20 cellular contexts compared by ENCODE assay signal in the genomic region with DNA sequence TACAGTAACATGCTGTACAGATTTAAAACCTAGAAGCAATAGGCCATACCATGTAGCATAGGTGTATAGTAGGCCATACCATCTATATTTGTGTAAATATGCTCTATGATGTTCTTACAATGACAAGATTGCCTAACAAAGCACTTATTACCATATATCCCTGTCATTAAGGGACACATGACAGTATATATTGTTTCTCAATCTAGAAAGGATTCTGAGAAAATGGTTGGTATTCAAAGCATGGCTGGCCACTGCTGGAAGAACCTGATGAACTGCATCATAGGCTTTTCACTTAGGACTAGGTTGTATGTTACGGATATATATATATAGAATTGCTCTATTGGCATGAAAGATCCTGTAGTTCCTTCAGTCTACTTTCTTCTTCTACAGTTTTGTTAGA.
DNase-seq lines count a peak whose midpoint lies in the region; ATAC-seq, FAIRE-seq and TF ChIP-seq lines count a peak whose summit lies in the region.
"Had no signal": no experiment of that assay in that cellular context is flagged by ENCODE, and none has a peak within 500 bp of the region (broad histone marks: within the 10 kb centered on the region; RNA-seq: fewer than 3 reads in every experiment).

No MANE protein-coding gene starts in this region.

- H3K23ac ChIP-seq in IMR-90 (ENCODE audit: low read depth, low read length) (no peak overlapping the region), trophoblast cell (ENCODE audit: low read length) (no peak overlapping the region)

- TF ChIP-seq CTCF in IMR-90 (conservative IDR thresholded peaks at IDR 0.05; ENCODE audit: low read depth, low read length) (no peak), K562 (IDR thresholded peaks at IDR 0.05 in 2 of 3, conservative IDR thresholded peaks at IDR 0.05 in 1 of 3; ENCODE audit: insufficient read depth in 2 of 3, low read depth in 1 of 3, low read length in 3 of 3) (no peak)

- CTCF ChIA-PET in IMR-90 (lab: Yijun Ruan, JAX), result interaction anchor here (1.0 kb wide), 1 partner anchor 17 kb away, joined by 3 read pairs; no protein-coding TSS in a partner anchor
- CTCF ChIA-PET in K562 (lab: Yijun Ruan, JAX; ENCODE audit: low intra/inter-chr PET ratio), result no interaction called here

- H3K14ac ChIP-seq in IMR-90 (replicated peaks; ENCODE audit: low read depth, low read length), result no peak overlapping the region
- H3K14ac ChIP-seq in trophoblast cell (ENCODE audit: low read length), result no peak overlapping the region

- TF ChIP-seq POLR2A in IMR-90 (IDR thresholded peaks at IDR 0.05; ENCODE audit: low read depth, low read length) (no peak), K562 (conservative IDR thresholded peaks at IDR 0.05) (no peak)

- no peak overlapping the region for H3K56ac ChIP-seq in IMR-90 (ENCODE audit: extremely low read depth, insufficient read depth, low read length)

- no peak overlapping the region for H2BK12ac ChIP-seq in trophoblast cell (ENCODE audit: low read length)

- FAIRE-seq in K562 (lab: Jason Lieb, UNC), result no peak
- FAIRE-seq: D721Med, G401.6, GM12891, GM19239 had no signal

- no peak overlapping the region for H4K12ac ChIP-seq in trophoblast cell (ENCODE audit: low read depth, low read length)

- no peaks in the 10 kb centered on the region for H3K79me2 ChIP-seq in K562 (ENCODE audit: control insufficient read depth, insufficient read depth, low read length)
- H3K79me2 ChIP-seq in trophoblast cell (ENCODE audit: control insufficient read depth, insufficient read depth, low read length, poor library complexity), result no peaks in the 10 kb centered on the region

- no peak overlapping the region for H2BK20ac ChIP-seq in IMR-90 (ENCODE audit: low read depth, low read length)

- no TSS peak for BruUV-seq in IMR-90 (replicated peaks; lab: Mats Ljungman, UMichigan)
- BruUV-seq in K562 (replicated peaks; lab: Mats Ljungman, UMichigan), result no TSS peak

- no peak overlapping the region for H2AK9ac ChIP-seq in IMR-90 (replicated peaks; ENCODE audit: low read depth, low read length, poor library complexity)

- in situ Hi-C loops in IMR-90 (cut with MboI; ENCODE audit: low sequenced_read_pairs), result loop anchor here (10.0 kb wide), 1 partner anchor 113 kb away; no protein-coding TSS in a partner anchor
- in situ Hi-C loops in K562 (cut with MboI), result no loop called here

- intact Hi-C loops in IMR-90 (cut with micrococcal nuclease) (loop anchor here (10.0 kb wide), 2 partner anchors 233 to 437 kb away; partner anchors contain the start of gene SLC38A1), K562 (cut with micrococcal nuclease) (no loop called here)

- H3K9ac ChIP-seq in IMR-90 (ENCODE audit: low read depth, low read length) (no peak overlapping the region), K562 (ENCODE audit: insufficient read depth in 1 of 2, low read depth in 2 of 2, low read length in 2 of 2) (no peak overlapping the region), trophoblast cell (ENCODE audit: low read length) (no peak overlapping the region)
- H3K9ac ChIP-seq: BLaER1 treated with 17β-estradiol and CSF1 and Interleukin-3, amounts not matched to agents 10 nM and 100 nM had no signal

- peaks cover 5% of the 10 kb centered on the region for H3K9me1 ChIP-seq in IMR-90 (ENCODE audit: insufficient read depth, low read length)
- no peaks in the 10 kb centered on the region for H3K9me1 ChIP-seq in K562 (ENCODE audit: control insufficient read depth, insufficient read depth, low read length)

- H3K18ac ChIP-seq in IMR-90 (ENCODE audit: low read depth, low read length) (no peak overlapping the region), trophoblast cell (ENCODE audit: low read length) (no peak overlapping the region)

- no peak overlapping the region for H4K5ac ChIP-seq in IMR-90 (ENCODE audit: low read depth, low read length)

- H3K27ac ChIP-seq in IMR-90 (ENCODE audit: insufficient read depth, low read length) (no peak overlapping the region), K562 (ENCODE audit: extremely low read depth, low read depth, low read length) (no peak overlapping the region), trophoblast cell (ENCODE audit: low read depth, low read length) (no peak overlapping the region)
- H3K27ac ChIP-seq: BLaER1 treated with 17β-estradiol and CSF1 and Interleukin-3, amounts not matched to agents 10 nM and 100 nM; C4-2B had no signal

- no peak overlapping the region for H2BK15ac ChIP-seq in IMR-90 (ENCODE audit: low read depth, low read length)

- POLR2A ChIA-PET in IMR-90 (lab: Charles Lee; ENCODE audit: unreplicated experiment) (no interaction called here), K562 (lab: Yijun Ruan, JAX) (interaction anchor here (0.6 kb wide), 1 partner anchor 628 kb away, joined by 3 read pairs; no protein-coding TSS in a partner anchor)

- no peaks in the 10 kb centered on the region for H3K36me3 ChIP-seq in IMR-90 (ENCODE audit: control insufficient read depth, insufficient read depth, low read length)
- H3K36me3 ChIP-seq in K562 (ENCODE audit: control insufficient read depth, insufficient read depth, low read length), result no peaks in the 10 kb centered on the region
- no peaks in the 10 kb centered on the region for H3K36me3 ChIP-seq in trophoblast cell (ENCODE audit: control insufficient read depth in 1 of 2, insufficient read depth in 2 of 2, low read length in 2 of 2)
- H3K36me3 ChIP-seq: BLaER1 treated with 17β-estradiol and CSF1 and Interleukin-3, amounts not matched to agents 10 nM and 100 nM had no signal

- no peak for DNase-seq in IMR-90
- no peak for DNase-seq in K562 (ENCODE audit: extremely low read depth in 1 of 4, low spot score in 3 of 4)
- peak; percentile 62 to 93 for DNase-seq in trophoblast cell
- no peak for DNase-seq in NCI-H2227 treated with DMSO at 0.1 percent for 48 hours (lab: John Stamatoyannopoulos, UW)
- DNase-seq in HUDEP-2 (lab: John Stamatoyannopoulos, UW; ENCODE audit: unreplicated experiment in 76 of 76), result no peak
- DNase-seq: 8988T; AML-193; Caco-2; Calu3; CD4-positive, alpha-beta T cell; CD8-positive, alpha-beta T cell; DMS79 treated with DMSO at 0.1 percent for 48 hours; GF-D8 had no signal

- H4K91ac ChIP-seq in IMR-90 (ENCODE audit: insufficient read depth, low read depth, low read length), result no peak overlapping the region
- no peak overlapping the region for H4K91ac ChIP-seq in trophoblast cell (ENCODE audit: low read depth, low read length)

- no peaks in the 10 kb centered on the region for H4K20me1 ChIP-seq in IMR-90 (ENCODE audit: insufficient read depth, low read length)
- no peaks in the 10 kb centered on the region for H4K20me1 ChIP-seq in K562 (replicated peaks; ENCODE audit: control insufficient read depth, insufficient read depth, low read length)
- H4K20me1 ChIP-seq: BLaER1 treated with 17β-estradiol and CSF1 and Interleukin-3, amounts not matched to agents 10 nM and 100 nM had no signal

- no peak overlapping the region for H4K8ac ChIP-seq in IMR-90 (ENCODE audit: low read depth in 2 of 2, low read length in 2 of 2)
- no peak overlapping the region for H4K8ac ChIP-seq in trophoblast cell (ENCODE audit: low read depth, low read length)

- ATAC-seq in IMR-90 (ENCODE audit: low read depth) (no peak), K562 (no peak), GM21526 (IDR thresholded peaks at IDR 0.05; ENCODE audit: low FRiP score, unreplicated experiment) (no peak)
- ATAC-seq: CD8-positive, alpha-beta T cell had no signal

- H3K27me3 ChIP-seq in IMR-90 (ENCODE audit: control insufficient read depth, insufficient read depth, low read length) (no peaks in the 10 kb centered on the region), K562 (ENCODE audit: control insufficient read depth in 2 of 2, insufficient read depth in 2 of 2, low read length in 2 of 2) (no peaks in the 10 kb centered on the region), trophoblast cell (ENCODE audit: insufficient read depth, low read length) (no peaks in the 10 kb centered on the region)
- H3K27me3 ChIP-seq: BLaER1 treated with 17β-estradiol and CSF1 and Interleukin-3, amounts not matched to agents 10 nM and 100 nM had no signal

- TF ChIP-seq RAD21 in IMR-90 (IDR thresholded peaks at IDR 0.05; ENCODE audit: low read length) (no peak), K562 (CRISPR knock-in tag; conservative IDR thresholded peaks at IDR 0.05 in 1 of 2, IDR thresholded peaks at IDR 0.05 in 1 of 2) (no peak)

- no peak overlapping the region for H2AK5ac ChIP-seq in IMR-90 (ENCODE audit: low read depth, low read length)
- no peak overlapping the region for H2AK5ac ChIP-seq in trophoblast cell (ENCODE audit: low read length)

- H3K4me2 ChIP-seq in IMR-90 (ENCODE audit: low read depth, low read length) (no peak overlapping the region), K562 (ENCODE audit: insufficient read depth, low read length) (no peak overlapping the region), trophoblast cell (ENCODE audit: low read length) (no peak overlapping the region)
- H3K4me2 ChIP-seq: BLaER1 treated with 17β-estradiol and CSF1 and Interleukin-3, amounts not matched to agents 10 nM and 100 nM had no signal

- H3K4me1 ChIP-seq in IMR-90 (ENCODE audit: control insufficient read depth, insufficient read depth, low read length) (peaks cover 14% of the 10 kb centered on the region), K562 (replicated peaks in 1 of 2; ENCODE audit: control insufficient read depth in 2 of 2, insufficient read depth in 2 of 2, low read length in 2 of 2) (no peaks in the 10 kb centered on the region), trophoblast cell (ENCODE audit: control insufficient read depth in 1 of 2, insufficient read depth in 2 of 2, low read length in 2 of 2) (peaks cover 0 to 2% of the 10 kb centered on the region in 2 experiments)
- H3K4me1 ChIP-seq: BLaER1 treated with 17β-estradiol and CSF1 and Interleukin-3, amounts not matched to agents 10 nM and 100 nM had no signal

- H3K9me3 ChIP-seq in IMR-90 (ENCODE audit: control insufficient read depth, insufficient read depth, low read length) (peaks cover 2% of the 10 kb centered on the region; the same call in 1 of the 2 replicates), K562 (replicated peaks; ENCODE audit: control insufficient read depth, insufficient read depth, low read depth, low read length) (no peaks in the 10 kb centered on the region), trophoblast cell (ENCODE audit: insufficient read depth, low read depth, low read length) (no peaks in the 10 kb centered on the region)

- H2BK5ac ChIP-seq in IMR-90 (ENCODE audit: low read depth, low read length, poor library complexity, severe bottlenecking) (peak overlapping the region; percentile 63), trophoblast cell (ENCODE audit: low read depth, low read length, poor library complexity) (no peak overlapping the region)

- H2BK120ac ChIP-seq in IMR-90 (ENCODE audit: low read depth, low read length) (no peak overlapping the region), trophoblast cell (ENCODE audit: insufficient read depth, low read length, poor library complexity) (no peak overlapping the region)

- no peak for TF ChIP-seq EP300 in K562 (IDR thresholded peaks at IDR 0.05; ENCODE audit: low read length)

- no peak overlapping the region for H2AFZ ChIP-seq in IMR-90 (replicated peaks; ENCODE audit: low read length, poor library complexity)
- no peak overlapping the region for H2AFZ ChIP-seq in K562 (ENCODE audit: low read depth, low read length)
- H2AFZ ChIP-seq in trophoblast cell (ENCODE audit: insufficient read depth, low read length, poor library complexity), result no peak overlapping the region

- no CpG with 5 or more reads among the region's 1 CpG for WGBS in IMR-90 (ENCODE audit: extremely low coverage in 2 of 2, insufficient read length in 1 of 2), 2 experiments
- WGBS in K562 (ENCODE audit: insufficient coverage, low coverage, missing lambda C conversion rate), result 100% methylated on average over 1 of the region's 1 CpG
- no CpG with 5 or more reads among the region's 1 CpG for WGBS in trophoblast cell (ENCODE audit: extremely low coverage, insufficient coverage, insufficient read length)

- no peak overlapping the region for H3K4ac ChIP-seq in IMR-90 (ENCODE audit: low read depth, low read length)
- H3K4ac ChIP-seq in trophoblast cell (ENCODE audit: low read depth, low read length), result no peak overlapping the region

- H3K4me3 ChIP-seq in IMR-90 (ENCODE audit: insufficient read depth, low read depth, low read length), result no peak overlapping the region
- no peak overlapping the region for H3K4me3 ChIP-seq in K562
- no peak overlapping the region for H3K4me3 ChIP-seq in trophoblast cell (ENCODE audit: low read depth, low read length)
- H3K4me3 ChIP-seq: BLaER1 treated with 17β-estradiol and CSF1 and Interleukin-3, amounts not matched to agents 10 nM and 100 nM had no signal

- H3K79me1 ChIP-seq in IMR-90 (ENCODE audit: low read depth in 1 of 2, low read length in 2 of 2) (peaks cover 4 to 19% of the 10 kb centered on the region in 2 experiments; a peak in 2 of 4 replicates), trophoblast cell (ENCODE audit: low read length) (peaks cover 6% of the 10 kb centered on the region)

- dilution Hi-C loops in IMR-90 (cut with HindIII; ENCODE audit: low sequenced_read_pairs, unreplicated experiment), result no loop called here

Comparison
In these comparisons a context has a peak if more than half of its experiments do, and no peak if none do; other contexts are left out.
1. DNase-seq: peak in trophoblast cell (2 of 2); none in IMR-90 (single experiment), K562 (0 of 4), NCI-H2227 treated with DMSO at 0.1 percent for 48 hours (single experiment) and HUDEP-2 (0 of 76).